Comparison of ENCODE assay signal across 14 cellular contexts in the genomic region with DNA sequence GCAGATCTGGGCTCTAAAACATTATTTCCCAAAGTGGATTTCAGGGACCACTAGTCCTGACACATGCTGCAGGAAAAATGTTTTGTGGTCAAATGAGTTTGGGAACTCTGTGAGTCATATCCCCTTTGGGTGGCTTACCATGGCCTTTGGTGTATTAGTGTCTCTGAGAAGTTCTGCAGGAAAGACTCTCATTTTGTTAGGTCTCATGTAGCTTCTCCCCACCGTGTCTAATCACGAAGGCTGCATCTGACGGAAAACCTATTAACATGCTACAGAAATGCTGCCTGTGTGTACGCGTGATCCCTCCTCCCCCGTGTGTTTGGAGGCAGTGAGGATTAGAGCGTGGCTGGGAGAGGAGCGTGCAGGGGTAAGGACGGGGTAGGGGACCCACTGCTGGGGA.
DNase-seq lines count a peak whose midpoint lies in the region; ATAC-seq and TF ChIP-seq lines count a peak whose summit lies in the region.
"Had no signal": no experiment of that assay in that cellular context is flagged by ENCODE, and none has a peak within 500 bp of the region (broad histone marks: within the 10 kb centered on the region; RNA-seq: fewer than 3 reads in every experiment).

No MANE protein-coding gene starts in this region.

- no peaks in the 10 kb centered on the region for H3K9me3 ChIP-seq in A673 (ENCODE audit: low read depth, low read length, poor library complexity, severe bottlenecking)
- no peaks in the 10 kb centered on the region for H3K9me3 ChIP-seq in adipocyte (ENCODE audit: control insufficient read depth, low read length)
- H3K9me3 ChIP-seq in sigmoid colon, result no peaks in the 10 kb centered on the region
- H3K9me3 ChIP-seq: A549, tibial nerve had no signal

- POLR2A ChIA-PET in A673 (lab: Charles Lee; ENCODE audit: low non-redundant PET), result no interaction called here

- H3K9ac ChIP-seq in adipocyte (ENCODE audit: low read length), result no peak overlapping the region

- BruUV-seq in A673 (replicated peaks; lab: Mats Ljungman, UMichigan), result no TSS peak

- H3K27me3 ChIP-seq in A673 (replicated peaks; ENCODE audit: insufficient read depth, low read depth, low read length, poor library complexity), result no peaks in the 10 kb centered on the region
- peaks cover 11% of the 10 kb centered on the region for H3K27me3 ChIP-seq in adipocyte (replicated peaks; ENCODE audit: control insufficient read depth, insufficient read depth, low read length)
- peaks cover 0 to 20% (median 3%) of the 10 kb centered on the region in 3 donors for H3K27me3 ChIP-seq in sigmoid colon
- no peaks in the 10 kb centered on the region for H3K27me3 ChIP-seq in H7 (ENCODE audit: control insufficient read depth, insufficient read depth, low read length)
- H3K27me3 ChIP-seq: tibial nerve had no signal

- H3K27ac Mint-ChIP-seq in HFFc6, result peak overlapping the region; percentile 95

- no peak overlapping the region for H3K4me3 ChIP-seq in A673 (ENCODE audit: low read depth, low read length, poor library complexity, severe bottlenecking)
- no peak overlapping the region for H3K4me3 ChIP-seq in adipocyte (ENCODE audit: low read length)
- no peak overlapping the region for H3K4me3 ChIP-seq in sigmoid colon
- H3K4me3 ChIP-seq in H7 (ENCODE audit: insufficient read depth, low read depth, low read length), result no peak overlapping the region
- H3K4me3 ChIP-seq: A549, GM12878, tibial nerve had no signal

- H3K27ac ChIP-seq in A673 (ENCODE audit: low read depth, low read length, poor library complexity, severe bottlenecking) (no peak overlapping the region), sigmoid colon (no peak overlapping the region)
- H3K27ac ChIP-seq: A549, tibial nerve had no signal

- H3K36me3 ChIP-seq in A673 (ENCODE audit: insufficient read depth, low read length, poor library complexity, severe bottlenecking), result no peaks in the 10 kb centered on the region
- H3K36me3 ChIP-seq in adipocyte (ENCODE audit: control insufficient read depth, insufficient read depth, low read length, severe bottlenecking), result no peaks in the 10 kb centered on the region
- H3K36me3 ChIP-seq in sigmoid colon, result no peaks in the 10 kb centered on the region
- H3K36me3 ChIP-seq in H7 (replicated peaks; ENCODE audit: control insufficient read depth, insufficient read depth, low read length), result no peaks in the 10 kb centered on the region
- H3K36me3 ChIP-seq: tibial nerve had no signal

- H3K4me1 ChIP-seq in A673 (ENCODE audit: insufficient read depth, low read length, poor library complexity, severe bottlenecking) (peaks cover 22% of the 10 kb centered on the region), adipocyte (ENCODE audit: control insufficient read depth, insufficient read depth, low read length) (peaks cover 5% of the 10 kb centered on the region), sigmoid colon (peaks cover 0 to 26% (median 23%) of the 10 kb centered on the region in 4 donors)
- H3K4me1 ChIP-seq: A549 had no signal

- 88 to 89% methylated on average over 9 of the region's 9 CpGs for WGBS in sigmoid colon, 2 donors

- no peak for TF ChIP-seq CTCF in A673 (conservative IDR thresholded peaks at IDR 0.05; ENCODE audit: low read depth, low read length)
- TF ChIP-seq CTCF in HFFc6 (IDR thresholded peaks at IDR 0.05), result no peak
- TF ChIP-seq CTCF in sigmoid colon (IDR thresholded peaks at IDR 0.05), result no peak

- intact Hi-C loops in A673 (cut with micrococcal nuclease; ENCODE audit: unreplicated experiment) (no loop called here), sigmoid colon (cut with DNase I) (no loop called here)

- CTCF ChIA-PET in A673 (lab: Charles Lee), result no interaction called here

- DNase-seq in A673 (ENCODE audit: low spot score) (peak; percentile 38), HFFc6 (peak; percentile 95), adipocyte (ENCODE audit: low read depth) (peak; percentile 48), glomerular visceral epithelial cell (ENCODE audit: extremely low spot score) (peak; percentile 68), sigmoid colon (no peak), H7 (no peak), MV-4-11 (lab: John Stamatoyannopoulos, UW) (no peak)
- DNase-seq: activated CD4-positive, alpha-beta T cell treated with anti-CD3 and anti-CD28 coated beads, Interleukin-2, amount 50 U/mL, for 48 hours; stimulated activated CD4-positive, alpha-beta T cell treated with anti-CD3 and anti-CD28 coated beads, Interleukin-15, amount 100 ng/mL, for 24 hours had no signal

- TF ChIP-seq POLR2A in sigmoid colon (IDR thresholded peaks at IDR 0.05), result no peak

- no peak for TF ChIP-seq EP300 in sigmoid colon (IDR thresholded peaks at IDR 0.05)

- ATAC-seq in HG03039 (IDR thresholded peaks at IDR 0.05; ENCODE audit: unreplicated experiment), result no peak
- ATAC-seq: A549, GM12878 had no signal

- peak overlapping the region; percentile 78 for H3K4me3 Mint-ChIP-seq in HFFc6
- H3K4me3 Mint-ChIP-seq: central memory CD8-positive, alpha-beta T cell had no signal

- peaks cover 63% of the 10 kb centered on the region for H3K4me1 Mint-ChIP-seq in HFFc6 (ENCODE audit: low read depth)
- H3K4me1 Mint-ChIP-seq: central memory CD8-positive, alpha-beta T cell had no signal

- no peaks in the 10 kb centered on the region; the same call in 1 of the 2 replicates for H3K36me3 Mint-ChIP-seq in HFFc6 (ENCODE audit: low read depth)

- H3K27me3 Mint-ChIP-seq in HFFc6 (ENCODE audit: insufficient read depth), result peaks cover 4% of the 10 kb centered on the region

- H3K9me3 Mint-ChIP-seq in HFFc6, result no peaks in the 10 kb centered on the region
- H3K9me3 Mint-ChIP-seq: central memory CD8-positive, alpha-beta T cell had no signal

Comparison
In these comparisons a context has a peak if more than half of its experiments do, and no peak if none do; other contexts are left out.
1. DNase-seq: peak in A673 (single experiment), HFFc6 (single experiment), adipocyte (single experiment) and glomerular visceral epithelial cell (single experiment); none in sigmoid colon (single experiment), H7 (single experiment) and MV-4-11 (single experiment).